13 cellular contexts compared by ENCODE assay signal in genomic region chr2:96963316-96963715, GRCh38. TPM values are rescaled to one million over a fixed set of nuclear protein-coding genes. Genes with fewer than 3 reads are reported as not detected.
DNase-seq lines count a peak whose midpoint lies in the region; ATAC-seq and TF ChIP-seq lines count a peak whose summit lies in the region.
"Had no signal": no experiment of that assay in that cellular context is flagged by ENCODE, and none has a peak within 500 bp of the region (broad histone marks: within the 10 kb centered on the region; RNA-seq: fewer than 3 reads in every experiment).

No MANE protein-coding gene starts in this region.

- H2AFZ ChIP-seq in DND-41 (ENCODE audit: low read depth, low read length), result no peak overlapping the region

- peaks cover 40% of the 10 kb centered on the region for H3K4me1 ChIP-seq in DND-41 (ENCODE audit: insufficient read depth, low read length)

- no peaks in the 10 kb centered on the region for H3K36me3 Mint-ChIP-seq in activated CD4-positive, alpha-beta T cell treated with anti-CD3 and anti-CD28 coated beads for 36 hours (ENCODE audit: low read depth)
- no peaks in the 10 kb centered on the region for H3K36me3 Mint-ChIP-seq in activated CD8-positive, alpha-beta T cell treated with anti-CD3 and anti-CD28 coated beads for 36 hours (ENCODE audit: low read depth)
- H3K36me3 Mint-ChIP-seq in neural crest cell (ENCODE audit: low read depth), result no peaks in the 10 kb centered on the region

- H3K36me3 ChIP-seq in DND-41 (ENCODE audit: insufficient read depth, low read length), result no peaks in the 10 kb centered on the region

- no peak overlapping the region for H3K4me3 ChIP-seq in DND-41 (ENCODE audit: low read depth in 1 of 2, low read length in 2 of 2)

- H3K27me3 ChIP-seq in DND-41 (ENCODE audit: insufficient read depth, low read length, poor library complexity), result no peaks in the 10 kb centered on the region

- CTCF ChIA-PET in activated CD4-positive, alpha-beta T cell treated with anti-CD3 and anti-CD28 coated beads for 36 hours (lab: Charles Lee), result interaction anchor here (0.7 to 3.4 kb wide), 16 partner anchors 9 to 569 kb away, joined by 3 to 38 read pairs (median 4); partner anchors contain the start of genes ANKRD36 and ANKRD39
- CTCF ChIA-PET in activated CD8-positive, alpha-beta T cell treated with anti-CD3 and anti-CD28 coated beads for 36 hours (lab: Charles Lee), result interaction anchor here (1.0 to 5.1 kb wide), 8 partner anchors 8 to 163 kb away, joined by 3 to 84 read pairs (median 8); partner anchors contain the start of genes ANKRD36 and ANKRD39

- H3K79me2 ChIP-seq in DND-41 (ENCODE audit: insufficient read depth, low read length), result no peaks in the 10 kb centered on the region

- POLR2A ChIA-PET in activated CD4-positive, alpha-beta T cell treated with anti-CD3 and anti-CD28 coated beads for 36 hours (lab: Charles Lee), result no interaction called here
- POLR2A ChIA-PET in activated CD8-positive, alpha-beta T cell treated with anti-CD3 and anti-CD28 coated beads for 36 hours (lab: Charles Lee), result interaction anchor here (0.7 to 1.5 kb wide), 10 partner anchors 12 to 143 kb away, joined by 3 to 6 read pairs (median 4); partner anchors contain the start of gene ANKRD39

- no peak overlapping the region for H3K9ac ChIP-seq in DND-41 (ENCODE audit: low read depth, low read length)
- H3K9ac ChIP-seq: SK-N-SH had no signal

- TF ChIP-seq CTCF in DND-41 (IDR thresholded peaks at IDR 0.05; ENCODE audit: borderline replicate concordance, extremely low read depth, low read length, poor library complexity, severe bottlenecking) (no peak), neural crest cell (conservative IDR thresholded peaks at IDR 0.05) (no peak)
- TF ChIP-seq CTCF in activated CD8-positive, alpha-beta T cell treated with anti-CD3 and anti-CD28 coated beads for 36 hours (IDR thresholded peaks at IDR 0.05), result no peak

- peaks cover 59% of the 10 kb centered on the region for H3K4me1 Mint-ChIP-seq in activated CD4-positive, alpha-beta T cell treated with anti-CD3 and anti-CD28 coated beads for 36 hours
- H3K4me1 Mint-ChIP-seq in activated CD8-positive, alpha-beta T cell treated with anti-CD3 and anti-CD28 coated beads for 36 hours (ENCODE audit: low read depth), result peaks cover 67% of the 10 kb centered on the region
- peaks cover 64% of the 10 kb centered on the region for H3K4me1 Mint-ChIP-seq in neural crest cell

- no peaks in the 10 kb centered on the region for H3K9me3 ChIP-seq in DND-41 (ENCODE audit: insufficient read depth, low read length, severe bottlenecking)
- H3K9me3 ChIP-seq: SK-N-SH had no signal

- H3K27ac Mint-ChIP-seq in activated CD4-positive, alpha-beta T cell treated with anti-CD3 and anti-CD28 coated beads for 36 hours, result peak overlapping the region; percentile 29
- peak overlapping the region; percentile 88 for H3K27ac Mint-ChIP-seq in activated CD8-positive, alpha-beta T cell treated with anti-CD3 and anti-CD28 coated beads for 36 hours
- H3K27ac Mint-ChIP-seq in neural crest cell (ENCODE audit: unreplicated experiment), result peak overlapping the region; percentile 90
- H3K27ac Mint-ChIP-seq: dendritic cell treated with granulocyte-macrophage colony-stimulating factor and Interleukin-4, amounts not matched to agents 40 ng/mL and 50 ng/mL, for 4 days had no signal

- H3K4me2 ChIP-seq in DND-41 (ENCODE audit: insufficient read depth, low read length), result peak overlapping the region; percentile 30; the same call in 1 of the 2 replicates
- H3K4me2 ChIP-seq: SK-N-SH had no signal

- no peak for DNase-seq in activated CD4-positive, alpha-beta T cell treated with anti-CD3 and anti-CD28 coated beads for 36 hours
- DNase-seq in activated CD4-positive, alpha-beta T cell treated with anti-CD3 and anti-CD28 coated beads, Interleukin-2, amount 50 U/mL, for 4 hours, result no peak
- no peak for DNase-seq in DND-41
- DNase-seq in activated CD8-positive, alpha-beta T cell treated with anti-CD3 and anti-CD28 coated beads for 36 hours, result no peak
- DNase-seq in neural crest cell (ENCODE audit: low read depth, low spot score), result no peak
- DNase-seq in T1000 (lab: John Stamatoyannopoulos, UW), result no peak
- DNase-seq in left colon, result no peak
- DNase-seq: GOT3, SK-N-SH had no signal

- H3K9me3 Mint-ChIP-seq in activated CD4-positive, alpha-beta T cell treated with anti-CD3 and anti-CD28 coated beads for 36 hours (ENCODE audit: low read depth), result no peaks in the 10 kb centered on the region
- no peaks in the 10 kb centered on the region for H3K9me3 Mint-ChIP-seq in activated CD8-positive, alpha-beta T cell treated with anti-CD3 and anti-CD28 coated beads for 36 hours
- H3K9me3 Mint-ChIP-seq in neural crest cell, result no peaks in the 10 kb centered on the region
- H3K9me3 Mint-ChIP-seq: dendritic cell treated with granulocyte-macrophage colony-stimulating factor and Interleukin-4, amounts not matched to agents 40 ng/mL and 50 ng/mL, for 4 days had no signal

- peak; percentile 1 for ATAC-seq in activated CD4-positive, alpha-beta T cell treated with anti-CD3 and anti-CD28 coated beads for 36 hours
- ATAC-seq in DND-41 (ENCODE audit: insufficient read depth, low read depth) (no peak), HG03025 (IDR thresholded peaks at IDR 0.05; ENCODE audit: low FRiP score, unreplicated experiment) (no peak), left colon (no peak)
- ATAC-seq in activated CD8-positive, alpha-beta T cell treated with anti-CD3 and anti-CD28 coated beads for 36 hours, result no peak

- no peaks in the 10 kb centered on the region for H3K27me3 Mint-ChIP-seq in activated CD4-positive, alpha-beta T cell treated with anti-CD3 and anti-CD28 coated beads for 36 hours
- H3K27me3 Mint-ChIP-seq in activated CD8-positive, alpha-beta T cell treated with anti-CD3 and anti-CD28 coated beads for 36 hours, result no peaks in the 10 kb centered on the region
- H3K27me3 Mint-ChIP-seq in neural crest cell (ENCODE audit: low read depth), result no peaks in the 10 kb centered on the region

- intact Hi-C loops in activated CD4-positive, alpha-beta T cell treated with anti-CD3 and anti-CD28 coated beads for 36 hours (cut with DNase I, micrococcal nuclease), result loop anchor here in 1 of 2 experiments (1.0 to 2.0 kb wide), 2 partner anchors 149 to 325 kb away; partner anchors contain the start of genes ANKRD36 and KANSL3
- intact Hi-C loops in activated CD8-positive, alpha-beta T cell treated with anti-CD3 and anti-CD28 coated beads for 36 hours (cut with micrococcal nuclease), result loop anchor here (10.0 kb wide), 1 partner anchor 141 kb away; no protein-coding TSS in a partner anchor
- intact Hi-C loops in left colon (cut with DNase I, micrococcal nuclease), result no loop called here

- H3K4me3 Mint-ChIP-seq in activated CD4-positive, alpha-beta T cell treated with anti-CD3 and anti-CD28 coated beads for 36 hours, result no peak overlapping the region
- H3K4me3 Mint-ChIP-seq in activated CD8-positive, alpha-beta T cell treated with anti-CD3 and anti-CD28 coated beads for 36 hours, result peak overlapping the region; percentile 40
- no peak overlapping the region for H3K4me3 Mint-ChIP-seq in neural crest cell
- H3K4me3 Mint-ChIP-seq: dendritic cell treated with granulocyte-macrophage colony-stimulating factor and Interleukin-4, amounts not matched to agents 40 ng/mL and 50 ng/mL, for 4 days had no signal

- H4K20me1 ChIP-seq in DND-41 (ENCODE audit: insufficient read depth, low read length), result peaks cover 30% of the 10 kb centered on the region

- peak overlapping the region; percentile 41; the same call in 1 of the 2 replicates for H3K27ac ChIP-seq in DND-41 (ENCODE audit: low read length)

RNA-seq across cellular contexts. Expression of gene FAM178B, which starts 23.1 kb away (rescaled TPM):
- total RNA-seq in activated CD4-positive, alpha-beta T cell treated with anti-CD3 and anti-CD28 coated beads for 36 hours, result under 1 TPM in 1 of 2 experiments, not detected in 1; 0.11 TPM
- under 1 TPM; 0.72 to 0.77 TPM for total RNA-seq in activated CD8-positive, alpha-beta T cell treated with anti-CD3 and anti-CD28 coated beads for 36 hours
- 0.27 and 0.77 TPM in 2 replicates for total RNA-seq in neural crest cell
- total RNA-seq in left colon, result under 1 TPM; 0.22 to 0.34 TPM
- total RNA-seq: fibroblast of lung, osteocyte had no signal

Comparison
In these comparisons a context has a peak if more than half of its experiments do, and no peak if none do; other contexts are left out.
1. H3K27ac Mint-ChIP-seq: peak in every context shown above with its lines; median percentile 90 in neural crest cell; 88 in activated CD8-positive, alpha-beta T cell treated with anti-CD3 and anti-CD28 coated beads for 36 hours; 29 in activated CD4-positive, alpha-beta T cell treated with anti-CD3 and anti-CD28 coated beads for 36 hours.